In genomic region chr9:2289234-2289755, GRCh38 we compare ENCODE assay signal across 19 cellular contexts.
DNase-seq lines count a peak whose midpoint lies in the region; TF ChIP-seq lines count a peak whose summit lies in the region.
"Had no signal": no experiment of that assay in that cellular context is flagged by ENCODE, and none has a peak within 500 bp of the region (broad histone marks: within the 10 kb centered on the region; RNA-seq: fewer than 3 reads in every experiment).

No MANE protein-coding gene starts in this region.

- H3K4me3 ChIP-seq in thyroid gland (replicated peaks in 1 of 3), result no peak overlapping the region
- H3K4me3 ChIP-seq: K562, SK-N-MC had no signal

- no peaks in the 10 kb centered on the region for H3K27me3 ChIP-seq in thyroid gland

- in situ Hi-C loops in GM13976 (cut with MboI; ENCODE audit: low sequenced_read_pairs, unreplicated experiment), result no loop called here

- TF ChIP-seq CTCF in mesothelial cell of epicardium (IDR thresholded peaks at IDR 0.05; ENCODE audit: unreplicated experiment) (no peak), thyroid gland (IDR thresholded peaks at IDR 0.05) (no peak), GM13976 (IDR thresholded peaks at IDR 0.05; ENCODE audit: borderline replicate concordance, control extremely low read depth, extremely low read depth, insufficient read depth, missing control alignments) (no peak)

- WGBS in thyroid gland, 2 donors, result 64 to 70% methylated on average over 4 of the region's 4 CpGs

- no peaks in the 10 kb centered on the region for H3K36me3 Mint-ChIP-seq in mesothelial cell of epicardium
- H3K36me3 Mint-ChIP-seq: CD4-positive, CD25-positive, alpha-beta regulatory T cell had no signal

- no peaks in the 10 kb centered on the region for H3K9me3 Mint-ChIP-seq in mesothelial cell of epicardium
- H3K9me3 Mint-ChIP-seq: CD4-positive, CD25-positive, alpha-beta regulatory T cell; HFFc6 had no signal

- H3K9me3 ChIP-seq in thyroid gland, result no peaks in the 10 kb centered on the region

- H3K27me3 Mint-ChIP-seq in mesothelial cell of epicardium (ENCODE audit: low read depth), result no peaks in the 10 kb centered on the region

- TF ChIP-seq POLR2A in thyroid gland (IDR thresholded peaks at IDR 0.05), result no peak

- H3K4me3 Mint-ChIP-seq in mesothelial cell of epicardium, result no peak overlapping the region
- H3K4me3 Mint-ChIP-seq: CD4-positive, CD25-positive, alpha-beta regulatory T cell; HFFc6 had no signal

- H3K27ac Mint-ChIP-seq in mesothelial cell of epicardium, result peak overlapping the region; percentile 67
- H3K27ac Mint-ChIP-seq: CD4-positive, CD25-positive, alpha-beta regulatory T cell; HFFc6 had no signal

- H3K36me3 ChIP-seq in thyroid gland, result no peaks in the 10 kb centered on the region

- intact Hi-C loops in thyroid gland (cut with DNase I), result no loop called here

- peaks cover 4 to 10% of the 10 kb centered on the region in 2 donors for H3K4me1 ChIP-seq in thyroid gland

- peaks cover 49% of the 10 kb centered on the region for H3K4me1 Mint-ChIP-seq in mesothelial cell of epicardium
- H3K4me1 Mint-ChIP-seq: CD4-positive, CD25-positive, alpha-beta regulatory T cell had no signal

- DNase-seq in NCI-H2171 treated with DMSO at 0.1 percent for 48 hours (lab: John Stamatoyannopoulos, UW) (peak; percentile 54), NCI-H2171 (lab: John Stamatoyannopoulos, UW) (no peak), amniotic epithelial cell (ENCODE audit: low read depth) (peak; percentile 14), mesothelial cell of epicardium (ENCODE audit: low spot score in 2 of 2, unreplicated experiment in 2 of 2) (no peak), thyroid gland (peak; percentile 37 to 47), GM13976 (ENCODE audit: low spot score) (no peak)
- no peak for DNase-seq in activated T-cell treated with anti-CD3 and anti-CD28 coated beads, Interleukin-2, amount 50 U/mL, for 1 hour
- no peak for DNase-seq in stimulated activated CD8-positive, alpha-beta memory T cell treated with anti-CD3 and anti-CD28 coated beads, Interleukin-4, amount 100 ng/mL, for 48 hours
- DNase-seq: CD4-positive, CD25-positive, alpha-beta regulatory T cell; DND-41; GDM1; GOT3; HFFc6; NCI-H1092; NCI-H187; NCI-H526 had no signal

- H3K27ac ChIP-seq in thyroid gland, result no peak overlapping the region
- H3K27ac ChIP-seq: HL-60, SK-N-MC had no signal

Comparison
In these comparisons a context has a peak if more than half of its experiments do, and no peak if none do; other contexts are left out.
1. DNase-seq: peak in NCI-H2171 treated with DMSO at 0.1 percent for 48 hours (single experiment), amniotic epithelial cell (single experiment) and thyroid gland (2 of 2); none in NCI-H2171 (single experiment), mesothelial cell of epicardium (0 of 2), GM13976 (single experiment), activated T-cell treated with anti-CD3 and anti-CD28 coated beads, Interleukin-2, amount 50 U/mL, for 1 hour (single experiment) and stimulated activated CD8-positive, alpha-beta memory T cell treated with anti-CD3 and anti-CD28 coated beads, Interleukin-4, amount 100 ng/mL, for 48 hours (single experiment).